Comparison of ENCODE assay signal across 8 cellular contexts in genomic region chr7:32500922-32501341, GRCh38. TPM values are rescaled to one million over a fixed set of nuclear protein-coding genes. Genes with fewer than 3 reads are reported as not detected.
DNase-seq lines count a peak whose midpoint lies in the region; FAIRE-seq and TF ChIP-seq lines count a peak whose summit lies in the region.

No MANE protein-coding gene starts in this region.

- no peaks in the 10 kb centered on the region for H3K9me3 ChIP-seq in smooth muscle cell (replicated peaks; ENCODE audit: low read depth)

- peak; percentile 63 for FAIRE-seq in GM12891 (lab: Jason Lieb, UNC)

- no peaks in the 10 kb centered on the region for H3K27me3 ChIP-seq in smooth muscle cell (ENCODE audit: low read depth)

- WGBS in smooth muscle cell (ENCODE audit: low lambda C conversion rate) = 73% methylated on average over 1 of the region's 1 CpG

- peaks cover 26% of the 10 kb centered on the region for H3K4me1 ChIP-seq in smooth muscle cell (ENCODE audit: low read depth)

- H3K9me3 Mint-ChIP-seq in HFFc6 = peaks cover 7% of the 10 kb centered on the region; the same call in 1 of the 2 replicates

- H3K36me3 Mint-ChIP-seq in HFFc6 (ENCODE audit: low read depth) = peaks cover 19% of the 10 kb centered on the region

- peak overlapping the region; percentile 13 for H3K4me3 ChIP-seq in coronary artery
- H3K4me3 ChIP-seq in smooth muscle cell = no peak overlapping the region

- no peak overlapping the region for H2AFZ ChIP-seq in smooth muscle cell (ENCODE audit: low read depth)

- peak overlapping the region in 1 of 2 donors; percentile 49 for H3K27ac ChIP-seq in coronary artery
- H3K27ac ChIP-seq in smooth muscle cell (ENCODE audit: low read depth) = peak overlapping the region; percentile 92

- TF ChIP-seq POLR2A in GM12891 (IDR thresholded peaks at IDR 0.05; ENCODE audit: low read depth, low read length) = no peak

- H3K79me2 ChIP-seq in smooth muscle cell (ENCODE audit: low read depth) = peaks cover 88% of the 10 kb centered on the region

- H3F3A ChIP-seq in smooth muscle cell (ENCODE audit: low read depth) = no peaks in the 10 kb centered on the region

- peak overlapping the region; percentile 89 for H3K27ac Mint-ChIP-seq in HFFc6

- peak overlapping the region; percentile 43 for H3K9ac ChIP-seq in smooth muscle cell (ENCODE audit: low read depth)

- H3K4me1 Mint-ChIP-seq in HFFc6 (ENCODE audit: low read depth) = peaks cover 55% of the 10 kb centered on the region

- H4K20me1 ChIP-seq in smooth muscle cell (ENCODE audit: low read depth) = peaks cover 70% of the 10 kb centered on the region

- TF ChIP-seq CTCF in HFFc6 (IDR thresholded peaks at IDR 0.05) = no peak
- no peak for TF ChIP-seq CTCF in coronary artery (IDR thresholded peaks at IDR 0.05)
- TF ChIP-seq CTCF in smooth muscle cell (IDR thresholded peaks at IDR 0.05; ENCODE audit: borderline replicate concordance, insufficient read depth, poor library complexity, severe bottlenecking) = no peak

- no peaks in the 10 kb centered on the region for H3K36me3 ChIP-seq in smooth muscle cell (ENCODE audit: low read depth)

- H3K4me3 Mint-ChIP-seq in HFFc6 = peak overlapping the region; percentile 64

- DNase-seq in GM12891 (ENCODE audit: insufficient read length, low spot score) (no peak), HFFc6 (peak; percentile 65), NCI-H446 treated with DMSO at 0.1 percent for 48 hours (lab: John Stamatoyannopoulos, UW) (peak; percentile 41), coronary artery (ENCODE audit: low spot score) (no peak), smooth muscle cell (lab: John Stamatoyannopoulos, UW; ENCODE audit: unreplicated experiment) (no peak), NCI-H128 (lab: John Stamatoyannopoulos, UW; ENCODE audit: unreplicated experiment) (no peak), NCI-H2107 (lab: John Stamatoyannopoulos, UW) (no peak), NK-92 (lab: John Stamatoyannopoulos, UW; ENCODE audit: unreplicated experiment) (no peak)

- H3K4me2 ChIP-seq in smooth muscle cell = peak overlapping the region; percentile 69

- no peaks in the 10 kb centered on the region for H3K27me3 Mint-ChIP-seq in HFFc6 (ENCODE audit: insufficient read depth)

TF ChIP-seq in GM12891, 5 proteins besides CTCF, POLR2A, EP300 and RAD21:
- no peak for TF ChIP-seq PAX5 (IDR thresholded peaks at IDR 0.05; ENCODE audit: insufficient read depth, low read length, severe bottlenecking)
- TF ChIP-seq TAF1 (IDR thresholded peaks at IDR 0.05; ENCODE audit: low read depth, low read length) = no peak
- TF ChIP-seq SPI1 (IDR thresholded peaks at IDR 0.05; ENCODE audit: low read depth, low read length) = no peak
- no peak for TF ChIP-seq POLR2AphosphoS5 (IDR thresholded peaks at IDR 0.05; ENCODE audit: low read depth, low read length)
- TF ChIP-seq POU2F2 (IDR thresholded peaks at IDR 0.05; ENCODE audit: low read depth, low read length) = no peak
TF ChIP-seq in GM12891: peak in this region for 0.

RNA-seq across cellular contexts. Expression of gene AVL9, which starts 5.6 kb away (rescaled TPM):
- polyA plus RNA-seq in GM12891 (2012; ENCODE audit: low read depth, missing spikeins) = 14.7 TPM
- total RNA-seq in HFFc6 (2021; fragmentation: NEBNext Ultra II Directional; extraction: Animal tissue kit (Norgen Biotek cat#: 25700)) = 10 to 100 TPM; 31.4 to 37.3 (median 34.1) TPM
- total RNA-seq in smooth muscle cell = 26.0 and 32.3 TPM in 2 replicates
- 12.2 and 13.1 TPM in 2 replicates for polyA plus RNA-seq in smooth muscle cell

RNA-seq across cellular contexts. Expression of gene LSM5, which starts 10.8 kb away (rescaled TPM):
- polyA plus RNA-seq in GM12891 (2012; ENCODE audit: low read depth, missing spikeins) = 117 TPM
- 10 to 100 TPM; 46.7 to 64.4 (median 61.4) TPM for total RNA-seq in HFFc6 (2021; fragmentation: NEBNext Ultra II Directional; extraction: Animal tissue kit (Norgen Biotek cat#: 25700))
- 65.0 and 70.0 TPM in 2 replicates for total RNA-seq in smooth muscle cell
- polyA plus RNA-seq in smooth muscle cell = 89.6 and 98.1 TPM in 2 replicates

Comparison
In these comparisons a context has a peak if more than half of its experiments do, and no peak if none do; other contexts are left out.
1. DNase-seq: peak in HFFc6 (single experiment) and NCI-H446 treated with DMSO at 0.1 percent for 48 hours (single experiment); none in GM12891 (single experiment), coronary artery (single experiment), smooth muscle cell (single experiment), NCI-H128 (single experiment), NCI-H2107 (single experiment) and NK-92 (single experiment).